ENCODE assay signal across 8 cellular contexts in genomic region chr5:72307573-72307967, GRCh38. TPM values are rescaled to one million over a fixed set of nuclear protein-coding genes. Genes with fewer than 3 reads are reported as not detected.
A peak's percentile ranks its signal among the peaks of the same experiment; 100 is the strongest.
DNase-seq lines count a peak whose midpoint lies in the region; ATAC-seq and TF ChIP-seq lines count a peak whose summit lies in the region.

No MANE protein-coding gene starts in this region.

- no peaks in the 10 kb centered on the region for H3K9me3 ChIP-seq in GM23248 (ENCODE audit: low read depth)
- H3K9me3 ChIP-seq in SK-N-MC (ENCODE audit: low read depth, low read length), result no peaks in the 10 kb centered on the region
- no peaks in the 10 kb centered on the region for H3K9me3 ChIP-seq in gastrocnemius medialis

- H2AFZ ChIP-seq in GM23248, result peak overlapping the region; percentile 77

- H3K27ac ChIP-seq in GM23248 (peak overlapping the region; percentile 91), SK-N-MC (peak overlapping the region; percentile 84), gastrocnemius medialis (peak overlapping the region; percentile 91 to 97 (median 94))

- in situ Hi-C loops in GM23248 (cut with MboI), result loop anchor here (10.0 kb wide), 1 partner anchor 523 kb away; no protein-coding TSS in a partner anchor
- in situ Hi-C loops in gastrocnemius medialis (cut with MboI; ENCODE audit: low sequenced_read_pairs in 4 of 4), result loop anchor here in 3 of 4 donors (5.0 to 25.0 kb wide), 5 partner anchors 170 to 723 kb away; partner anchors contain the start of gene MCCC2 (in 1 of the 3)
- in situ Hi-C loops in GM13977 (cut with MboI; ENCODE audit: low pct_unique_long_range_greater_than_20kb, low sequenced_read_pairs, unreplicated experiment), result loop anchor here (10.0 to 25.0 kb wide), 2 partner anchors 173 to 520 kb away; no protein-coding TSS in a partner anchor

- peaks cover 52% of the 10 kb centered on the region for H3K79me2 ChIP-seq in GM23248 (ENCODE audit: insufficient read depth)

- peaks cover 16% of the 10 kb centered on the region for H3K36me3 ChIP-seq in GM23248 (ENCODE audit: low read depth)
- peaks cover 61% of the 10 kb centered on the region for H3K36me3 ChIP-seq in SK-N-MC (ENCODE audit: insufficient read depth, low read length)
- peaks cover 0 to 15% of the 10 kb centered on the region in 2 donors for H3K36me3 ChIP-seq in gastrocnemius medialis

- H3K9ac ChIP-seq in GM23248 (peak overlapping the region; percentile 92), SK-N-MC (ENCODE audit: insufficient read length) (peak overlapping the region; percentile 85)

- DNase-seq in GM23248 (no peak), SK-N-MC (ENCODE audit: low read depth, low spot score) (no peak), fibroblast of the aortic adventitia (ENCODE audit: low read depth) (no peak), gastrocnemius medialis (no peak), GM13977 (ENCODE audit: low spot score) (no peak)
- DNase-seq in activated CD8-positive, alpha-beta memory T cell treated with anti-CD3 and anti-CD28 coated beads, Interleukin-2, amount 50 U/mL, for 4 hours, result no peak

- peak in 1 of 2 donors; percentile 1 for ATAC-seq in gastrocnemius medialis
- no peak for ATAC-seq in GM21367 (IDR thresholded peaks at IDR 0.05; ENCODE audit: unreplicated experiment)
- no peak for ATAC-seq in HG03196 (IDR thresholded peaks at IDR 0.05; ENCODE audit: unreplicated experiment)

- WGBS in GM23248 (ENCODE audit: low coverage in 1 of 2, low lambda C conversion rate in 2 of 2, missing lambda C conversion rate in 2 of 2), 2 experiments, result 17 to 19% methylated on average over 8 of the region's 8 CpGs

- H3K9me2 ChIP-seq in GM23248 (ENCODE audit: insufficient read depth), result no peaks in the 10 kb centered on the region

- H3K27me3 ChIP-seq in GM23248 (replicated peaks; ENCODE audit: insufficient read depth), result no peaks in the 10 kb centered on the region
- H3K27me3 ChIP-seq in gastrocnemius medialis, result no peaks in the 10 kb centered on the region

- peak overlapping the region; percentile 80 for H3K4me3 ChIP-seq in GM23248
- peak overlapping the region; percentile 79 for H3K4me3 ChIP-seq in SK-N-MC
- peak overlapping the region; percentile 88 for H3K4me3 ChIP-seq in fibroblast of the aortic adventitia (ENCODE audit: low read depth, low read length)
- peak overlapping the region; percentile 63 to 86 (median 81) for H3K4me3 ChIP-seq in gastrocnemius medialis

- peak overlapping the region; percentile 88 for H3K4me2 ChIP-seq in GM23248 (ENCODE audit: unreplicated experiment)

- TF ChIP-seq CTCF in fibroblast of the aortic adventitia (IDR thresholded peaks at IDR 0.05; ENCODE audit: insufficient read depth, low read length), result no peak
- TF ChIP-seq CTCF in gastrocnemius medialis (IDR thresholded peaks at IDR 0.05 in 4 of 5, conservative IDR thresholded peaks at IDR 0.05 in 1 of 5), result no peak
- TF ChIP-seq CTCF in GM13977 (IDR thresholded peaks at IDR 0.05; ENCODE audit: extremely low read depth, insufficient read depth, missing control alignments), result no peak

- H4K20me1 ChIP-seq in GM23248 (ENCODE audit: insufficient read depth), result no peaks in the 10 kb centered on the region

- H3F3A ChIP-seq in GM23248 (ENCODE audit: insufficient read depth), result peaks cover 14% of the 10 kb centered on the region

- H3K4me1 ChIP-seq in GM23248 (ENCODE audit: insufficient read depth) (0 out of 2 replicates have a peak, but pooled peaks cover 7% of the 10 kb centered on the region), gastrocnemius medialis (peaks cover 7 to 8% of the 10 kb centered on the region in 2 donors)

- TF ChIP-seq POLR2A in gastrocnemius medialis (IDR thresholded peaks at IDR 0.05), result no peak

- intact Hi-C loops in gastrocnemius medialis (cut with DNase I; ENCODE audit: low total_unique reads), result no loop called here

RNA-seq across cellular contexts. Expression of gene MRPS27, which starts 12.5 kb away (rescaled TPM):
- 53.4 and 58.5 TPM in 2 replicates for total RNA-seq in GM23248 (2014; rRNA removed; shearing (Covaris generic))
- polyA plus RNA-seq in GM23248 (2016; fragmentation: Nextera tagmentation; extraction: Ambion mirVana), result 35.2 and 36.4 TPM in 2 replicates
- total RNA-seq in fibroblast of the aortic adventitia (ENCODE audit: low replicate concordance) (80.6 and 83.6 TPM in 2 replicates), gastrocnemius medialis (10 to 100 TPM; 33.2 to 74.9 (median 62.3) TPM)

RNA-seq across cellular contexts. Expression of gene PTCD2, which starts 12.6 kb away (rescaled TPM):
- total RNA-seq in GM23248 (2014; rRNA removed; shearing (Covaris generic)), result 15.5 and 17.1 TPM in 2 replicates
- polyA plus RNA-seq in GM23248 (2016; fragmentation: Nextera tagmentation; extraction: Ambion mirVana), result 11.1 and 14.0 TPM in 2 replicates
- total RNA-seq in fibroblast of the aortic adventitia (ENCODE audit: low replicate concordance) (13.1 and 13.6 TPM in 2 replicates), gastrocnemius medialis (10 to 100 TPM in 1 of 4 donors, 1 to 10 TPM in 3; 6.7 to 13.2 (median 9.5) TPM)
